Comparison of ENCODE assay signal across 2 cellular contexts in the genomic region with DNA sequence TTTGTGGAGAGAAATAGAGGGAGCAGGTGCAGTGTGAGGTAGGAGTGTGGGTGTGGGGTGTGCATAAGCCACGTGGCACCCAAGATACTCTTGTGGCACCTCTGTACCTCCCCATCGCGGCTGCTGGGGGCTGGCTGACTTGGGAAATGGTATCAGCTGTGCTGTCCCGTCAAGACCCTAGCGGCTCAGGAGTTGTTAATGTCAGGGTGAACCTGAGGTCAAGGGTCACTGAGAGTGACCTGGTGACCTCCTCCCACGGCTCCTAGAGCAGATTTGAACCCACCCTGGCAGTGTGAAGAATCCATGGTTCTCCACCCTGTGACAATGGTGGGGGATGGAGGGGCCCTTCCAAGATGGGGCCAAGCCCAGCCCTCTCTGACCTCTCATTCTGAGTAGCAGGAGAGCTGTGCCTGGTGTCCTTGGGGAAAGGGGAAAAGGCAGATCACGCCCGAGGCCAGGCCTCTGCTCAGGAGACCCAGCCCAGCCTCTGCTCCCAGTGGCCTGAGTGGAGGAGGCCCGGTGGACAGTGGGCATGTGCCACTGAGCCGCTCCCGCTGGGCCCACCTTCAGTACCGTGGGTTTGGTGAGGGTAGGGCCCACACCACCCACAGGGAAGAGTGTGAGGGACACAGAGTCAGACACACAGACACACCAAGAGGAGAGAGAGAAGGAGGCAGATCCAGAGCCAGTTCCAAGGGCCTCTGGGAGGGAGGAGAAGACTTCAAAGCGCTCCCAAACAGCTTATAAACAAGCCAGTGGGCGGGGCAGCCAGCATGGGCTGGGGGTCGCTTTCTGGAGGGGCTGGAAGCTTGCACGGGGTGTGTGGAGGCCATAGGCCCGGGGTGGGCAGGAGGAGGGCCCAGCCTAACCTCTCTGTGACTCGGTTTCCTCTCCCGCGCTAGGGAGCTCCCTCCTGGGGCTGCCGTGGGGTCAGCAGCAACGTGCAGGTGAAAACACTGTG.
TF ChIP-seq lines count a peak whose summit lies in the region.

No MANE protein-coding gene starts in this region.

TF ChIP-seq in IMR-90, 13 proteins besides CTCF, POLR2A, EP300 and RAD21:
- TF ChIP-seq BHLHE40 (IDR thresholded peaks at IDR 0.05; ENCODE audit: low read depth, low read length) = no peak
- no peak for TF ChIP-seq CEBPB (IDR thresholded peaks at IDR 0.05; ENCODE audit: low read depth, low read length)
- TF ChIP-seq SMC3 (IDR thresholded peaks at IDR 0.05; ENCODE audit: low read depth, low read length) = no peak
- TF ChIP-seq, protein P1, sequence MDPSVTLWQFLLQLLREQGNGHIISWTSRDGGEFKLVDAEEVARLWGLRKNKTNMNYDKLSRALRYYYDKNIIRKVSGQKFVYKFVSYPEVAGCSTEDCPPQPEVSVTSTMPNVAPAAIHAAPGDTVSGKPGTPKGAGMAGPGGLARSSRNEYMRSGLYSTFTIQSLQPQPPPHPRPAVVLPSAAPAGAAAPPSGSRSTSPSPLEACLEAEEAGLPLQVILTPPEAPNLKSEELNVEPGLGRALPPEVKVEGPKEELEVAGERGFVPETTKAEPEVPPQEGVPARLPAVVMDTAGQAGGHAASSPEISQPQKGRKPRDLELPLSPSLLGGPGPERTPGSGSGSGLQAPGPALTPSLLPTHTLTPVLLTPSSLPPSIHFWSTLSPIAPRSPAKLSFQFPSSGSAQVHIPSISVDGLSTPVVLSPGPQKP (IDR thresholded peaks at IDR 0.05; ENCODE audit: borderline replicate concordance, low read depth, low read length) = no peak
- no peak for TF ChIP-seq MXI1 (IDR thresholded peaks at IDR 0.05; ENCODE audit: borderline replicate concordance, low read depth, low read length)
- no peak for TF ChIP-seq NFE2L2 (IDR thresholded peaks at IDR 0.05; ENCODE audit: low read depth, low read length)
- no peak for TF ChIP-seq FOS (IDR thresholded peaks at IDR 0.05; ENCODE audit: low read depth, low read length)
- no peak for TF ChIP-seq RFX5 (IDR thresholded peaks at IDR 0.05; ENCODE audit: low read depth, low read length)
- TF ChIP-seq, protein P2, sequence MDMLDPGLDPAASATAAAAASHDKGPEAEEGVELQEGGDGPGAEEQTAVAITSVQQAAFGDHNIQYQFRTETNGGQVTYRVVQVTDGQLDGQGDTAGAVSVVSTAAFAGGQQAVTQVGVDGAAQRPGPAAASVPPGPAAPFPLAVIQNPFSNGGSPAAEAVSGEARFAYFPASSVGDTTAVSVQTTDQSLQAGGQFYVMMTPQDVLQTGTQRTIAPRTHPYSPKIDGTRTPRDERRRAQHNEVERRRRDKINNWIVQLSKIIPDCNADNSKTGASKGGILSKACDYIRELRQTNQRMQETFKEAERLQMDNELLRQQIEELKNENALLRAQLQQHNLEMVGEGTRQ (IDR thresholded peaks at IDR 0.05; ENCODE audit: low read depth, low read length) = no peak

TF ChIP-seq in H1, 55 proteins besides CTCF, POLR2A, EP300 and RAD21:
- no peak for TF ChIP-seq HDAC2 (IDR thresholded peaks at IDR 0.05; ENCODE audit: borderline replicate concordance in 1 of 2, low read depth in 2 of 2, low read length in 2 of 2)
- TF ChIP-seq FOSL1 (IDR thresholded peaks at IDR 0.05; ENCODE audit: insufficient read depth, low read depth, low read length) = no peak
- no peak for TF ChIP-seq KDM4A (IDR thresholded peaks at IDR 0.05; ENCODE audit: low read depth, low read length, severe bottlenecking)
- TF ChIP-seq CBX8 (IDR thresholded peaks at IDR 0.05; ENCODE audit: borderline replicate concordance, low read depth, low read length) = no peak
- no peak for TF ChIP-seq TAF1 (IDR thresholded peaks at IDR 0.05; ENCODE audit: low read depth, low read length)
- TF ChIP-seq JUN (IDR thresholded peaks at IDR 0.05; ENCODE audit: low read depth, low read length) = no peak
- no peak for TF ChIP-seq EGR1 (IDR thresholded peaks at IDR 0.05; ENCODE audit: borderline replicate concordance, low read depth, low read length)
